Comparison of ENCODE assay signal across 15 cellular contexts in genomic region chr4:2846172-2846571, GRCh38. TPM values are rescaled to one million over a fixed set of nuclear protein-coding genes. Genes with fewer than 3 reads are reported as not detected.
DNase-seq lines count a peak whose midpoint lies in the region; ATAC-seq and TF ChIP-seq lines count a peak whose summit lies in the region.
"Had no signal": no experiment of that assay in that cellular context is flagged by ENCODE, and none has a peak within 500 bp of the region (broad histone marks: within the 10 kb centered on the region; RNA-seq: fewer than 3 reads in every experiment).

No MANE protein-coding gene starts in this region.

- peaks cover 6% of the 10 kb centered on the region for H3K27me3 Mint-ChIP-seq in brain
- no peaks in the 10 kb centered on the region for H3K27me3 Mint-ChIP-seq in neural progenitor cell (ENCODE audit: insufficient read depth, low read depth)

- H3K36me3 Mint-ChIP-seq in brain (peaks cover 16% of the 10 kb centered on the region), neural progenitor cell (peaks cover 4% of the 10 kb centered on the region)

- H3K9me3 ChIP-seq in OCI-LY3 (ENCODE audit: insufficient read depth, low read length) (no peaks in the 10 kb centered on the region), neural progenitor cell (ENCODE audit: low read depth) (no peaks in the 10 kb centered on the region)
- H3K9me3 ChIP-seq: tibial nerve had no signal

- H3K4me3 Mint-ChIP-seq in brain (peak overlapping the region; percentile 89 to 98 (median 94)), neural progenitor cell (no peak overlapping the region)

- H4K20me1 ChIP-seq in OCI-LY3 (ENCODE audit: insufficient read depth, low read length) (peaks cover 45% of the 10 kb centered on the region), neural progenitor cell (ENCODE audit: low read depth) (peaks cover 65% of the 10 kb centered on the region)

- H3F3A ChIP-seq in neural progenitor cell (ENCODE audit: low read depth): peaks cover 22% of the 10 kb centered on the region

- peak overlapping the region; percentile 99 for H3K4me3 ChIP-seq in OCI-LY3 (ENCODE audit: low read length)
- no peak overlapping the region for H3K4me3 ChIP-seq in neural progenitor cell
- H3K4me3 ChIP-seq: tibial nerve had no signal

- H3K79me2 ChIP-seq in OCI-LY3 (ENCODE audit: low read length) (peaks cover 68% of the 10 kb centered on the region), neural progenitor cell (ENCODE audit: low read depth) (peaks cover 69% of the 10 kb centered on the region)

- peak; percentile 15 to 33 for ATAC-seq in activated CD4-positive, CD25-positive, alpha-beta regulatory T cell treated with anti-CD3 and anti-CD28 coated beads, Interleukin-2, amount 50 U/mL, for 24 hours
- ATAC-seq in HG03460 (IDR thresholded peaks at IDR 0.05; ENCODE audit: unreplicated experiment): no peak
- ATAC-seq: foreskin keratinocyte had no signal

- H3K4me2 ChIP-seq in OCI-LY3 (ENCODE audit: low read length) (peak overlapping the region; percentile 90), neural progenitor cell (peak overlapping the region; percentile 95)

- no peak for DNase-seq in activated CD4-positive, CD25-positive, alpha-beta regulatory T cell treated with anti-CD3 and anti-CD28 coated beads, Interleukin-2, amount 50 U/mL, for 72 hours
- DNase-seq in neural progenitor cell (ENCODE audit: low spot score): no peak
- no peak for DNase-seq in AG08396 (ENCODE audit: low spot score)
- DNase-seq in kidney tubule cell (ENCODE audit: low spot score): no peak
- DNase-seq: anterior cingulate cortex, foreskin keratinocyte, islet precursor cell, NCI-H1105, NCI-H446, small intestine had no signal

- TF ChIP-seq CTCF in OCI-LY3 (IDR thresholded peaks at IDR 0.05; ENCODE audit: low read depth, low read length) (no peak), brain (conservative IDR thresholded peaks at IDR 0.05) (no peak), neural progenitor cell (IDR thresholded peaks at IDR 0.05) (no peak)

- H3K9ac ChIP-seq in OCI-LY3 (ENCODE audit: low read length) (no peak overlapping the region), neural progenitor cell (no peak overlapping the region)

- H3K4me1 Mint-ChIP-seq in brain (peaks cover 69% of the 10 kb centered on the region), neural progenitor cell (peaks cover 38% of the 10 kb centered on the region)

- H3K9me3 Mint-ChIP-seq in brain (peaks cover 0 to 9% (median 0%) of the 10 kb centered on the region in 5 experiments), neural progenitor cell (no peaks in the 10 kb centered on the region)

- H3K27ac ChIP-seq in OCI-LY3 (ENCODE audit: low read length): no peak overlapping the region
- H3K27ac ChIP-seq in neural progenitor cell: no peak overlapping the region
- H3K27ac ChIP-seq: foreskin keratinocyte had no signal

- H3K4me1 ChIP-seq in OCI-LY3 (ENCODE audit: low read length) (peaks cover 37% of the 10 kb centered on the region), neural progenitor cell (peaks cover 5% of the 10 kb centered on the region)

- no peaks in the 10 kb centered on the region for H3K27me3 ChIP-seq in OCI-LY3 (ENCODE audit: low read depth, low read length)
- H3K27me3 ChIP-seq in neural progenitor cell: no peaks in the 10 kb centered on the region
- H3K27me3 ChIP-seq: foreskin keratinocyte, tibial nerve had no signal

- H2AFZ ChIP-seq in OCI-LY3 (ENCODE audit: low read depth, low read length) (no peak overlapping the region), neural progenitor cell (replicated peaks) (no peak overlapping the region)

- H3K36me3 ChIP-seq in OCI-LY3 (replicated peaks; ENCODE audit: low read depth, low read length) (no peaks in the 10 kb centered on the region), neural progenitor cell (no peaks in the 10 kb centered on the region)
- H3K36me3 ChIP-seq: tibial nerve had no signal

- peak overlapping the region in 1 of 5 experiments; percentile 97 for H3K27ac Mint-ChIP-seq in brain
- no peak overlapping the region for H3K27ac Mint-ChIP-seq in neural progenitor cell

RNA-seq across cellular contexts. Expression of gene ADD1, which starts 2.5 kb away (rescaled TPM):
- 408 TPM for polyA plus RNA-seq in brain (ENCODE audit: insufficient read depth, low read depth, low replicate concordance)
- total RNA-seq in neural progenitor cell (ENCODE audit: low replicate concordance): 131 and 140 TPM in 2 replicates

RNA-seq across cellular contexts. Expression of gene SH3BP2, which starts 53.3 kb away (rescaled TPM):
- 30.3 TPM for polyA plus RNA-seq in brain (ENCODE audit: insufficient read depth, low read depth, low replicate concordance)
- 11.8 and 30.8 TPM in 2 replicates for total RNA-seq in neural progenitor cell (ENCODE audit: low replicate concordance)
